ENCODE assay signal across 15 cellular contexts in genomic region chr2:24840962-24841945, GRCh38. TPM values are rescaled to one million over a fixed set of nuclear protein-coding genes. Genes with fewer than 3 reads are reported as not detected.
DNase-seq lines count a peak whose midpoint lies in the region; ATAC-seq and TF ChIP-seq lines count a peak whose summit lies in the region.
"Had no signal": no experiment of that assay in that cellular context is flagged by ENCODE, and none has a peak within 500 bp of the region (broad histone marks: within the 10 kb centered on the region; RNA-seq: fewer than 3 reads in every experiment).

No MANE protein-coding gene starts in this region.

- intact Hi-C loops in lower lobe of right lung (cut with DNase I), result no loop called here

- no peak for ATAC-seq in central memory CD8-positive, alpha-beta T cell (replicated peaks; ENCODE audit: extremely low read depth, poor library complexity, severe bottlenecking)
- ATAC-seq in stimulated activated memory B cell treated with anti-CD40 and anti-IgM and Interleukin-4, amounts not matched to agents 10 μg/mL and 1 μg/mL and 100 μg/mL, for 72 hours, result no peak
- no peak for ATAC-seq in lower lobe of right lung
- ATAC-seq: SK-N-SH treated with all-trans-retinoic acid at 6 μM for 48 hours had no signal

- peaks cover 5% of the 10 kb centered on the region for H3K36me3 Mint-ChIP-seq in activated naive CD4-positive, alpha-beta T cell treated with anti-CD3 and anti-CD28 coated beads, Interleukin-2, amount 10 ng/mL, durations not matched to agents 7 days and 5 days
- peaks cover 10% of the 10 kb centered on the region for H3K36me3 Mint-ChIP-seq in central memory CD8-positive, alpha-beta T cell (ENCODE audit: insufficient read depth)
- peaks cover 68% of the 10 kb centered on the region for H3K36me3 Mint-ChIP-seq in stimulated activated memory B cell treated with anti-CD40 and anti-IgM and Interleukin-4, amounts not matched to agents 10 μg/mL and 1 μg/mL and 100 μg/mL, for 72 hours

- H3K9me3 ChIP-seq in Karpas-422 (ENCODE audit: low read length) (no peaks in the 10 kb centered on the region), lower lobe of right lung (no peaks in the 10 kb centered on the region)

- no peak overlapping the region for H3K4me3 Mint-ChIP-seq in activated naive CD4-positive, alpha-beta T cell treated with anti-CD3 and anti-CD28 coated beads, Interleukin-2, amount 10 ng/mL, durations not matched to agents 7 days and 5 days
- no peak overlapping the region for H3K4me3 Mint-ChIP-seq in central memory CD8-positive, alpha-beta T cell
- H3K4me3 Mint-ChIP-seq in stimulated activated memory B cell treated with anti-CD40 and anti-IgM and Interleukin-4, amounts not matched to agents 10 μg/mL and 1 μg/mL and 100 μg/mL, for 72 hours, result peak overlapping the region; percentile 11

- no peak overlapping the region for H3K4me2 ChIP-seq in Karpas-422 (ENCODE audit: low read depth, low read length, poor library complexity, severe bottlenecking)

- no peak overlapping the region for H2AFZ ChIP-seq in Karpas-422 (ENCODE audit: low read length)

- no peaks in the 10 kb centered on the region for H3K4me1 ChIP-seq in Karpas-422 (ENCODE audit: low read length)
- H3K4me1 ChIP-seq in lower lobe of right lung, result no peaks in the 10 kb centered on the region
- H3K4me1 ChIP-seq: HAP-1 had no signal

- H3K27me3 ChIP-seq in Karpas-422 (ENCODE audit: low read length), result no peaks in the 10 kb centered on the region
- no peaks in the 10 kb centered on the region for H3K27me3 ChIP-seq in lower lobe of right lung (ENCODE audit: low read depth)

- no peaks in the 10 kb centered on the region for H3K27me3 Mint-ChIP-seq in activated naive CD4-positive, alpha-beta T cell treated with anti-CD3 and anti-CD28 coated beads, Interleukin-2, amount 10 ng/mL, durations not matched to agents 7 days and 5 days
- H3K27me3 Mint-ChIP-seq in central memory CD8-positive, alpha-beta T cell, result no peaks in the 10 kb centered on the region
- H3K27me3 Mint-ChIP-seq in stimulated activated memory B cell treated with anti-CD40 and anti-IgM and Interleukin-4, amounts not matched to agents 10 μg/mL and 1 μg/mL and 100 μg/mL, for 72 hours, result no peaks in the 10 kb centered on the region

- peak overlapping the region; percentile 55 for H3K27ac Mint-ChIP-seq in activated naive CD4-positive, alpha-beta T cell treated with anti-CD3 and anti-CD28 coated beads, Interleukin-2, amount 10 ng/mL, durations not matched to agents 7 days and 5 days
- H3K27ac Mint-ChIP-seq in central memory CD8-positive, alpha-beta T cell (ENCODE audit: low read depth), result peak overlapping the region; percentile 46
- peak overlapping the region; percentile 41 for H3K27ac Mint-ChIP-seq in stimulated activated memory B cell treated with anti-CD40 and anti-IgM and Interleukin-4, amounts not matched to agents 10 μg/mL and 1 μg/mL and 100 μg/mL, for 72 hours

- H3K9me2 ChIP-seq in Karpas-422 (replicated peaks; ENCODE audit: insufficient read depth, low read length), result no peaks in the 10 kb centered on the region

- no peak for TF ChIP-seq CTCF in lower lobe of right lung (IDR thresholded peaks at IDR 0.05)

- CTCF ChIA-PET in activated naive CD4-positive, alpha-beta T cell treated with anti-CD3 and anti-CD28 coated beads, Interleukin-2, amount 10 ng/mL, durations not matched to agents 7 days and 5 days (lab: Charles Lee), result no interaction called here

- H3K9me3 Mint-ChIP-seq in activated naive CD4-positive, alpha-beta T cell treated with anti-CD3 and anti-CD28 coated beads, Interleukin-2, amount 10 ng/mL, durations not matched to agents 7 days and 5 days, result no peaks in the 10 kb centered on the region
- no peaks in the 10 kb centered on the region for H3K9me3 Mint-ChIP-seq in central memory CD8-positive, alpha-beta T cell
- no peaks in the 10 kb centered on the region for H3K9me3 Mint-ChIP-seq in stimulated activated memory B cell treated with anti-CD40 and anti-IgM and Interleukin-4, amounts not matched to agents 10 μg/mL and 1 μg/mL and 100 μg/mL, for 72 hours

- H3K9ac ChIP-seq in Karpas-422 (ENCODE audit: low read length), result no peak overlapping the region

- H3K4me3 ChIP-seq in Karpas-422 (ENCODE audit: low read length) (no peak overlapping the region), lower lobe of right lung (no peak overlapping the region)
- H3K4me3 ChIP-seq: HAP-1 had no signal

- H3K27ac ChIP-seq in Karpas-422 (ENCODE audit: low read length) (no peak overlapping the region), lower lobe of right lung (no peak overlapping the region)

- no peak for DNase-seq in activated naive CD4-positive, alpha-beta T cell treated with anti-CD3 and anti-CD28 coated beads, Interleukin-2, amount 10 ng/mL, durations not matched to agents 7 days and 5 days
- DNase-seq in activated naive CD4-positive, alpha-beta T cell (lab: John Stamatoyannopoulos, UW), result no peak
- DNase-seq in central memory CD8-positive, alpha-beta T cell (ENCODE audit: low spot score in 2 of 2), result no peak
- DNase-seq in midbrain (lab: John Stamatoyannopoulos, UW) (peak; percentile 37), Karpas-422 (no peak), SW 1271 (lab: John Stamatoyannopoulos, UW) (no peak), lower lobe of right lung (no peak)
- DNase-seq: C1 segment of cervical spinal cord, DMS79, NCI-H1105, NCI-H2081, SHP77 treated with DMSO at 0.1 percent for 48 hours had no signal

- no peaks in the 10 kb centered on the region for H3K36me3 ChIP-seq in Karpas-422 (ENCODE audit: insufficient read depth, low read length)
- peaks cover 19% of the 10 kb centered on the region for H3K36me3 ChIP-seq in lower lobe of right lung

- H4K20me1 ChIP-seq in Karpas-422 (ENCODE audit: insufficient read depth, low read depth, low read length), result no peaks in the 10 kb centered on the region

- H3K79me2 ChIP-seq in Karpas-422 (ENCODE audit: low read length), result no peaks in the 10 kb centered on the region

- H3K4me1 Mint-ChIP-seq in activated naive CD4-positive, alpha-beta T cell treated with anti-CD3 and anti-CD28 coated beads, Interleukin-2, amount 10 ng/mL, durations not matched to agents 7 days and 5 days, result no peaks in the 10 kb centered on the region
- H3K4me1 Mint-ChIP-seq in central memory CD8-positive, alpha-beta T cell, result no peaks in the 10 kb centered on the region
- H3K4me1 Mint-ChIP-seq in stimulated activated memory B cell treated with anti-CD40 and anti-IgM and Interleukin-4, amounts not matched to agents 10 μg/mL and 1 μg/mL and 100 μg/mL, for 72 hours, result no peaks in the 10 kb centered on the region

RNA-seq across cellular contexts. Expression of gene CENPO, which starts 48.0 kb away (rescaled TPM):
- 17.5 and 32.9 TPM in 2 replicates for total RNA-seq in Karpas-422 (2014; rRNA removed; shearing (Covaris generic); ENCODE audit: low replicate concordance)
- 5.3 TPM for total RNA-seq in lower lobe of right lung

RNA-seq across cellular contexts. Expression of gene PTRHD1, which starts 48.1 kb away (rescaled TPM):
- 14.4 and 19.8 TPM in 2 replicates for total RNA-seq in Karpas-422 (2014; rRNA removed; shearing (Covaris generic); ENCODE audit: low replicate concordance)
- 24.6 TPM for total RNA-seq in lower lobe of right lung
